Comparison of ENCODE assay signal across 24 cellular contexts in the genomic region with DNA sequence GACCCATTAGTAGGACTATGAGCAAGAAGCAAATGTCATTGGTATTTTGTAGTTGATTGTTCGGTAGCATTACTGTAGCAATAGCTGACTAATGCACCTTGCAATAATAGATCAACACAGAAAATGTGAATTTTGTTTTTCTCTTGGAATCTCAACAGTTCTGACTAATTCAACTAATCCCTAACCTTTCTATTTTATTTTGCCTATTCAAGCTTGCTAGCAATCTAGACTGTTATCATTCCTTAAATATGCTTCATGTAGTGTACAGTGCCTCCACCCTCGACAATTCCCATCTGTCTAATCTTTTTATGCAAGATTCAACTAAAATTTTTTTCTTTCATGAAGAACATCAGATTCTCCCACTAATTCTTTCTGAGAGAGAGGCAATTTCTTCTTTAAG.
"Had no signal": no experiment of that assay in that cellular context is flagged by ENCODE, and none has a peak within 500 bp of the region (broad histone marks: within the 10 kb centered on the region; RNA-seq: fewer than 3 reads in every experiment).

No MANE protein-coding gene starts in this region.

- H3K27me3 ChIP-seq: MG63 had no signal

- ATAC-seq: HepG2, Panc1, PC-3 had no signal

- H3K27ac ChIP-seq: RWPE1 had no signal

- H3K36me3 ChIP-seq: MG63 had no signal

- H3K4me3 ChIP-seq: MG63 had no signal

- DNase-seq: IMR-90; Karpas-422; KG1; MG63; NCI-H1092 treated with DMSO at 0.1 percent for 48 hours; NCI-H1436; NCI-H187; NCI-H2029; NCI-H2081 treated with DMSO at 0.1 percent for 48 hours; NCI-H2171; NCI-H226; NCI-H446; NCI-H510A; NCI-H524 treated with DMSO at 0.1 percent for 48 hours; NCI-H69; NCI-H774; NK-92 treated with Interleukin-12 subunit alpha and Interleukin-12 subunit beta, amount 100 ng/mL, for 24 hours; PC-3; SHP77; SK-N-SH; SW 1271 had no signal

- H3K9me3 ChIP-seq: MG63, SK-N-SH had no signal
